ENCODE assay signal across 14 cellular contexts in the genomic region with DNA sequence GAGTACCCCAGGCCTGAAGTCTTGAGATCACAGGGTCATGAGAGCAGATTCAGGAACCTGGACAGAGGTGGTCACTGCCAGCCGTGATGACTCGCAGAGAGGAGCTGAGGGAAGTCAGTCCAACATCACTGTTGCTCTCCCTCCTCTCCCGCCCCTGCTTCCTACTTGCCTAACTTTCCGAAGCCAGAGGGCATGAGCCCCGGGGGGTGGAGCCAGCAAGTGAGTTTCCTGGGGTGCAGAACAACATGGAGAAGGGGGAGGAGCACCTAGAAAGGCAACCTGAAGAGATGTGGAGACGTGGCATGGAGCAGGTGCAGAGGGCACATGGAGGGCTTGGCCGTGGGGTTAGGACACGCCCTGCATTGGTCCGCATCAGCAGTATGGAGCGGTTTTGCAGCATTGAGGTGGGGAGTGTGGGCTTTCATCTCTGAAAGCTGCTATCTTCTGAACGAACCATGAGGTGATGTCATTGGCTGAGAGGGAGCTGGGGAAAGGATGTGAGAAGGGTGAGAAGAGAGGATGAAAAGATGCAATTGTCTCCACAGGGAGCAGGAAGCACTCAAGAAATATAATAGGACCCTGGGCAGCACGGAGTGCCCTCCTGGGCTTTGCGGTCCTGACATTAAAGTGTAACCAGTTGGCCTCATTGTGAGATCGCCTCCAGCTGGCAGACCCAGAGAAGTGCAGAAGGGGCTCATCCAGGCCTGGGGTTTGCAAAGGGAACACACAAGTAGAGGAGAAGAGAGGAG. TPM values are rescaled to one million over a fixed set of nuclear protein-coding genes. Genes with fewer than 3 reads are reported as not detected.
DNase-seq lines count a peak whose midpoint lies in the region; ATAC-seq, FAIRE-seq and TF ChIP-seq lines count a peak whose summit lies in the region.
"Had no signal": no experiment of that assay in that cellular context is flagged by ENCODE, and none has a peak within 500 bp of the region (broad histone marks: within the 10 kb centered on the region; RNA-seq: fewer than 3 reads in every experiment).

No MANE protein-coding gene starts in this region.

- 46% methylated on average over 14 of the region's 14 CpGs for WGBS in GM12878 (ENCODE audit: insufficient coverage, insufficient replicate concordance, low lambda C conversion rate, missing lambda C conversion rate)

- H4K20me1 ChIP-seq in GM12878 (ENCODE audit: control insufficient read depth, insufficient read depth) = no peaks in the 10 kb centered on the region; the same call in 1 of the 2 replicates

- no peaks in the 10 kb centered on the region for H3K36me3 ChIP-seq in HUES48 (ENCODE audit: control insufficient read depth, insufficient read depth, low read length)
- H3K36me3 ChIP-seq in GM12878 (ENCODE audit: control insufficient read depth in 2 of 2, insufficient read depth in 2 of 2, low read length in 1 of 2) = no peaks in the 10 kb centered on the region
- H3K36me3 ChIP-seq in naive thymus-derived CD4-positive, alpha-beta T cell (ENCODE audit: control insufficient read depth in 2 of 3, insufficient read depth in 3 of 3, low read length in 3 of 3) = peaks cover 0 to 4% (median 0%) of the 10 kb centered on the region in 3 experiments

- DNase-seq in NCI-H748 (lab: John Stamatoyannopoulos, UW; ENCODE audit: unreplicated experiment) (peak; percentile 45), NCI-H748 treated with DMSO at 0.1 percent for 48 hours (lab: John Stamatoyannopoulos, UW) (no peak), GM12878 (ENCODE audit: low read depth, low spot score) (no peak)
- DNase-seq in naive thymus-derived CD4-positive, alpha-beta T cell = peak in 3 of 9 donors; percentile 7 to 41 (median 8)
- no peak for DNase-seq in activated T-cell treated with anti-CD3 and anti-CD28 coated beads, Interleukin-2, amount 50 U/mL, for 24 hours
- DNase-seq: ACHN; left ventricle myocardium superior; NCI-H226; stimulated activated CD4-positive, alpha-beta T cell treated with anti-CD3 and anti-CD28 coated beads, Interleukin-4, amount 100 ng/mL, for 1 hour; substantia nigra had no signal

- POLR2A ChIA-PET in GM12878 (lab: Charles Lee) = no interaction called here
- POLR2A ChIA-PET in naive thymus-derived CD4-positive, alpha-beta T cell (lab: Charles Lee) = interaction anchor here (1.5 kb wide), 1 partner anchor 55 kb away, joined by 6 read pairs; no protein-coding TSS in a partner anchor

- BruUV-seq in GM12878 (replicated peaks; lab: Mats Ljungman, UMichigan) = no TSS peak

- intact Hi-C loops in GM12878 (cut with micrococcal nuclease; ENCODE audit: unreplicated experiment) = no loop called here
- intact Hi-C loops in naive thymus-derived CD4-positive, alpha-beta T cell (cut with micrococcal nuclease) = loop anchor here (1.0 to 5.0 kb wide), 3 partner anchors 39 to 55 kb away; a partner anchor contains a TSS

- no peak overlapping the region for H3K4me3 Mint-ChIP-seq in naive thymus-derived CD4-positive, alpha-beta T cell
- no peak overlapping the region for H3K4me3 Mint-ChIP-seq in activated T-cell treated with anti-CD3 and anti-CD28 coated beads, Interleukin-2, amount 50 U/mL, for 24 hours

- TF ChIP-seq RAD21 in GM12878 (IDR thresholded peaks at IDR 0.05; ENCODE audit: insufficient read depth, low read depth, low read length) = no peak

- peak; percentile 2 to 35 (median 17); a peak in 2 of 6 replicates for TF ChIP-seq CTCF in GM12878 (IDR thresholded peaks at IDR 0.05 in 2 of 3, conservative IDR thresholded peaks at IDR 0.05 in 1 of 3; ENCODE audit: control insufficient read depth in 2 of 3, extremely low read depth in 1 of 3, insufficient read depth in 1 of 3, low read depth in 3 of 3, low read length in 3 of 3)

- H3K9me3 ChIP-seq in HUES48 (ENCODE audit: control insufficient read depth, insufficient read depth, low read length) (no peaks in the 10 kb centered on the region), GM12878 (replicated peaks; ENCODE audit: control insufficient read depth, insufficient read depth, low read length) (no peaks in the 10 kb centered on the region)
- no peaks in the 10 kb centered on the region for H3K9me3 ChIP-seq in naive thymus-derived CD4-positive, alpha-beta T cell (ENCODE audit: control insufficient read depth in 2 of 3, low read length in 3 of 3)

- no peak for FAIRE-seq in GM12878 (lab: Jason Lieb, UNC)

- H3K27me3 Mint-ChIP-seq in naive thymus-derived CD4-positive, alpha-beta T cell = no peaks in the 10 kb centered on the region
- H3K27me3 Mint-ChIP-seq in activated T-cell treated with anti-CD3 and anti-CD28 coated beads, Interleukin-2, amount 50 U/mL, for 24 hours = no peaks in the 10 kb centered on the region

- H3K9ac ChIP-seq in HUES48 (ENCODE audit: low read depth, low read length) = no peak overlapping the region
- H3K9ac ChIP-seq in GM12878 (ENCODE audit: control insufficient read depth, insufficient read depth, low read length) = no peak overlapping the region

- in situ Hi-C loops in GM12878 (cut with MboI) = no loop called here

- SMC1A ChIA-PET in GM12878 (lab: Charles Lee; ENCODE audit: uncharacterized antibody, unreplicated experiment) = no interaction called here

- TF ChIP-seq POLR2A in GM12878 (IDR thresholded peaks at IDR 0.05; ENCODE audit: low read depth, low read length) = no peak

- H3K4me2 ChIP-seq in GM12878 (ENCODE audit: control insufficient read depth, insufficient read depth) = no peak overlapping the region

- CTCF ChIA-PET in GM12878 (lab: Yijun Ruan, JAX) = no interaction called here
- CTCF ChIA-PET in naive thymus-derived CD4-positive, alpha-beta T cell (lab: Charles Lee) = interaction anchor here (5.2 kb wide), 1 partner anchor 55 kb away, joined by 27 read pairs; no protein-coding TSS in a partner anchor

- no peak for TF ChIP-seq EP300 in GM12878 (IDR thresholded peaks at IDR 0.05; ENCODE audit: borderline replicate concordance in 1 of 2, control insufficient read depth in 1 of 2, low read depth in 2 of 2, low read length in 2 of 2)

- H3K79me2 ChIP-seq in GM12878 (ENCODE audit: control insufficient read depth, insufficient read depth, low read length) = no peaks in the 10 kb centered on the region

- RAD21 ChIA-PET in GM12878 (lab: Charles Lee; ENCODE audit: unreplicated experiment) = no interaction called here

- H3K27ac Mint-ChIP-seq in naive thymus-derived CD4-positive, alpha-beta T cell = no peak overlapping the region
- H3K27ac Mint-ChIP-seq in activated T-cell treated with anti-CD3 and anti-CD28 coated beads, Interleukin-2, amount 50 U/mL, for 24 hours = no peak overlapping the region

- H3K4me3 ChIP-seq in HUES48 (ENCODE audit: low read depth, low read length) = peak overlapping the region; percentile 12; the same call in 1 of the 2 replicates
- no peak overlapping the region for H3K4me3 ChIP-seq in GM12878
- no peak overlapping the region for H3K4me3 ChIP-seq in naive thymus-derived CD4-positive, alpha-beta T cell (ENCODE audit: low read length)

- peaks cover 6% of the 10 kb centered on the region; the same call in 1 of the 2 replicates for H3K4me1 ChIP-seq in HUES48 (ENCODE audit: control insufficient read depth, insufficient read depth, low read length)
- peaks cover 10% of the 10 kb centered on the region for H3K4me1 ChIP-seq in GM12878 (ENCODE audit: control insufficient read depth, insufficient read depth, low read length)
- no peaks in the 10 kb centered on the region for H3K4me1 ChIP-seq in naive thymus-derived CD4-positive, alpha-beta T cell (ENCODE audit: control insufficient read depth in 2 of 2, insufficient read depth in 2 of 2, low read length in 2 of 2)

- no peak overlapping the region for H2AFZ ChIP-seq in GM12878 (ENCODE audit: control insufficient read depth, low read depth, low read length)

- no peaks in the 10 kb centered on the region for H3K27me3 ChIP-seq in HUES48 (ENCODE audit: control insufficient read depth, insufficient read depth, low read length)
- H3K27me3 ChIP-seq in GM12878 (replicated peaks in 1 of 2; ENCODE audit: control insufficient read depth in 2 of 2, insufficient read depth in 2 of 2, low read length in 1 of 2) = no peaks in the 10 kb centered on the region; a peak in 1 of 4 replicates
- no peaks in the 10 kb centered on the region for H3K27me3 ChIP-seq in naive thymus-derived CD4-positive, alpha-beta T cell (ENCODE audit: control insufficient read depth in 2 of 2, insufficient read depth in 2 of 2, low read length in 2 of 2)

- peaks cover 0 to 4% (median 0%) of the 10 kb centered on the region in 11 donors for H3K9me3 Mint-ChIP-seq in naive thymus-derived CD4-positive, alpha-beta T cell
- no peaks in the 10 kb centered on the region for H3K9me3 Mint-ChIP-seq in activated T-cell treated with anti-CD3 and anti-CD28 coated beads, Interleukin-2, amount 50 U/mL, for 24 hours

- ATAC-seq in GM12878 (no peak), HG02840 (IDR thresholded peaks at IDR 0.05; ENCODE audit: low FRiP score, unreplicated experiment) (no peak), GM21367 (IDR thresholded peaks at IDR 0.05; ENCODE audit: unreplicated experiment) (no peak)
- peak; percentile 48 for ATAC-seq in naive thymus-derived CD4-positive, alpha-beta T cell
- ATAC-seq: left ventricle myocardium superior had no signal

- H3K27ac ChIP-seq in HUES48 (ENCODE audit: low read depth, low read length) = no peak overlapping the region
- H3K27ac ChIP-seq in GM12878 (ENCODE audit: control insufficient read depth, insufficient read depth) = no peak overlapping the region
- no peak overlapping the region for H3K27ac ChIP-seq in naive thymus-derived CD4-positive, alpha-beta T cell (ENCODE audit: low read depth, low read length)

- H3K36me3 Mint-ChIP-seq in naive thymus-derived CD4-positive, alpha-beta T cell = peaks cover 0 to 21% (median 11%) of the 10 kb centered on the region in 5 donors
- H3K36me3 Mint-ChIP-seq in activated T-cell treated with anti-CD3 and anti-CD28 coated beads, Interleukin-2, amount 50 U/mL, for 24 hours (ENCODE audit: low read depth) = peaks cover 6% of the 10 kb centered on the region

- peaks cover 0 to 2% (median 0%) of the 10 kb centered on the region in 7 donors for H3K4me1 Mint-ChIP-seq in naive thymus-derived CD4-positive, alpha-beta T cell
- H3K4me1 Mint-ChIP-seq in activated T-cell treated with anti-CD3 and anti-CD28 coated beads, Interleukin-2, amount 50 U/mL, for 24 hours (ENCODE audit: low read depth) = no peaks in the 10 kb centered on the region

RNA-seq across cellular contexts. Expression of a gene that starts 25.0 kb away (rescaled TPM):
- total RNA-seq in GM12878 (2013; cell fraction: nucleolus; rRNA removed) = not detected in 2 replicates
- not detected in 2 replicates for total RNA-seq in GM12878 (2014; rRNA removed)
- total RNA-seq in GM12878 (2014; rRNA removed; fragmentation: Illumina TruSeq; extraction: Trizol) = not detected in 2 replicates
- not detected in 2 replicates for total RNA-seq in GM12878 (2021)
- not detected for polyA plus RNA-seq in GM12878 (2011; ENCODE audit: low read depth)
- 0.08 TPM in 1 of 2 replicates, not detected in the other for polyA plus RNA-seq in GM12878 (2011; rRNA removed)
- 0.07 and 0.20 TPM in 2 replicates for polyA plus RNA-seq in GM12878 (2011; cell fraction: cytosol; rRNA removed)
- 0.19 and 0.25 TPM in 2 replicates for polyA plus RNA-seq in GM12878 (2011; cell fraction: nucleus; rRNA removed)
- polyA plus RNA-seq in GM12878 (2012) = 0.20 TPM in 1 of 2 replicates, not detected in the other
- not detected in 2 replicates for polyA plus RNA-seq in GM12878 (2014; fragmentation: Illumina TruSeq; extraction: Trizol)
- not detected for polyA plus RNA-seq in GM12878 (2014; fragmentation: Nextera tagmentation; extraction: Ambion mirVana)
- polyA plus RNA-seq in GM12878 (2014; rRNA removed) = not detected in 2 replicates
- polyA plus RNA-seq in GM12878 (2016; fragmentation: Nextera tagmentation; extraction: Ambion mirVana) = under 1 TPM in 1 of 2 experiments, not detected in 1; 0.38 TPM
- polyA minus RNA-seq in GM12878 (2011; rRNA and poly(A)+ RNA removed) = 0.10 TPM in 1 of 2 replicates, not detected in the other
- polyA minus RNA-seq in GM12878 (2011; cell fraction: cytosol; rRNA and poly(A)+ RNA removed) = not detected in 2 replicates
- not detected in 2 replicates for polyA minus RNA-seq in GM12878 (2011; cell fraction: nucleus; rRNA and poly(A)+ RNA removed)
- not detected for total RNA-seq in naive thymus-derived CD4-positive, alpha-beta T cell
- not detected for polyA plus RNA-seq in naive thymus-derived CD4-positive, alpha-beta T cell
- total RNA-seq: G401 had no signal

RNA-seq across cellular contexts. Expression of a gene that starts 38.9 kb away (rescaled TPM):
- total RNA-seq in GM12878 (2013; cell fraction: nucleolus; rRNA removed) = 5.0 and 5.1 TPM in 2 replicates
- total RNA-seq in GM12878 (2014; rRNA removed) (1.7 and 2.2 TPM in 2 replicates), GM12878 (2014; rRNA removed; fragmentation: Illumina TruSeq; extraction: Trizol) (1.3 and 1.5 TPM in 2 replicates), GM12878 (2021) (1.4 and 1.6 TPM in 2 replicates)
- 1.2 TPM for polyA plus RNA-seq in GM12878 (2011; ENCODE audit: low read depth)
- polyA plus RNA-seq in GM12878 (2011; rRNA removed) (1.5 and 1.9 TPM in 2 replicates), GM12878 (2014; fragmentation: Illumina TruSeq; extraction: Trizol) (1.7 and 1.8 TPM in 2 replicates), GM12878 (2014; fragmentation: Nextera tagmentation; extraction: Ambion mirVana) (under 1 TPM; 0.46 to 0.61 TPM), GM12878 (2014; rRNA removed) (1.3 and 1.6 TPM in 2 replicates), GM12878 (2016; fragmentation: Nextera tagmentation; extraction: Ambion mirVana) (1 to 10 TPM; 1.7 to 1.9 TPM)
- 1.5 and 1.8 TPM in 2 replicates for polyA plus RNA-seq in GM12878 (2011; cell fraction: cytosol; rRNA removed)
- 2.6 and 3.6 TPM in 2 replicates for polyA plus RNA-seq in GM12878 (2011; cell fraction: nucleus; rRNA removed)
- polyA plus RNA-seq in GM12878 (2012) = 1.2 and 1.4 TPM in 2 replicates
- polyA minus RNA-seq in GM12878 (2011; rRNA and poly(A)+ RNA removed) = 2.6 TPM in 2 replicates
- 0.67 and 1.2 TPM in 2 replicates for polyA minus RNA-seq in GM12878 (2011; cell fraction: cytosol; rRNA and poly(A)+ RNA removed)
- polyA minus RNA-seq in GM12878 (2011; cell fraction: nucleus; rRNA and poly(A)+ RNA removed) = 0.85 and 1.9 TPM in 2 replicates
- 1 to 10 TPM; 3.1 to 7.9 (median 5.0) TPM for total RNA-seq in naive thymus-derived CD4-positive, alpha-beta T cell
- polyA plus RNA-seq in naive thymus-derived CD4-positive, alpha-beta T cell = 1 to 10 TPM; 1.7 to 3.1 TPM
